ENCODE assay signal across 8 cellular contexts in the genomic region with DNA sequence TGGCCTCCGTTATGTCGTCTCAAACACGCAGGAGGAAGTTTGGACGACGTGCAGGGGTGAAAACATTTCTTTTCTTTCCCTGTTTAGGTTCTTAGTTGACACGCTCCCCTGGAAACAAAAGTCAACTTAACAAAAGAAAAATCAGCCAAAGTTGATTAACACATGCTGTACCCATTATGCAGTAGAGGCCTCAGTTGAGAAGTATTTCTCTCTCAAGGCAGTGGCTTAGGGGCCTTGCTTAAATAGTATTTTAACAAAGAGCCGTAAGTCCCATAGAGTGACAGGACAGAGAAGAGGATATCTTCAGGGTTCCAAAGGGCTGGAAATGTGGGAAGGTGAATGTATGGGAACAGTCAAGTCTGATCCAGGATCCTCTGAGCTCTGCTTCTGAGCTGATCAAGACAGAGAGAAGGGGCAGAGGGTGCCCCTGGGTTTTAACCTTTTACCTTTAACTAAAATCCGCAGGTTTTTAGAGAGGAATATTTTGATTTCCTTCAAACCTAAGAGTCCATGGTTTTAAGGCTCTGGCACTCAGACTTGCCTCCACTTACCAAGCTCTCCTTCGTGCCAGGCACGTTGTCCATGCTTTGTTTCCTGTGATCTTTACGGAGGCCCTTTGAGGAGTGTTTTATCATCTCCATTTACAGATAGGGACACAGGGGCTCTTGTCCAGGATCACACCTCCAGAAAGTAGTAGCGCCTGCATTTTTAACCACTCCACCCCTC. TPM values are rescaled to one million over a fixed set of nuclear protein-coding genes. Genes with fewer than 3 reads are reported as not detected.
DNase-seq lines count a peak whose midpoint lies in the region; ATAC-seq, FAIRE-seq and TF ChIP-seq lines count a peak whose summit lies in the region.

No MANE protein-coding gene starts in this region.

- no peak for FAIRE-seq in frontal cortex (lab: Jason Lieb, UNC)

- no peaks in the 10 kb centered on the region for H3K9me3 Mint-ChIP-seq in naive thymus-derived CD8-positive, alpha-beta T cell

- intact Hi-C loops in left ventricle myocardium superior (cut with micrococcal nuclease), result no loop called here
- intact Hi-C loops in Right ventricle myocardium inferior (cut with DNase I), result no loop called here

- H3K4me1 Mint-ChIP-seq in naive thymus-derived CD8-positive, alpha-beta T cell, result peaks cover 16 to 65% (median 42%) of the 10 kb centered on the region in 4 donors

- peak overlapping the region; percentile 21 for H3K4me3 ChIP-seq in choroid plexus epithelial cell (ENCODE audit: low read depth, low read length)

- DNase-seq in left ventricle myocardium superior, result peak; percentile 10
- DNase-seq in Right ventricle myocardium inferior (ENCODE audit: missing footprints), result no peak
- no peak for DNase-seq in choroid plexus epithelial cell (ENCODE audit: low read depth)
- DNase-seq in naive thymus-derived CD8-positive, alpha-beta T cell, result no peak
- no peak for DNase-seq in nucleus accumbens (lab: John Stamatoyannopoulos, UW)
- no peak for DNase-seq in frontal cortex (ENCODE audit: low spot score in 2 of 2)
- no peak for DNase-seq in SIG-M5 treated with dmso at 0.1 percent for 504 hours (lab: John Stamatoyannopoulos, UW; ENCODE audit: unreplicated experiment)
- no peak for DNase-seq in left lobe of liver (ENCODE audit: low spot score)

- POLR2A ChIA-PET in naive thymus-derived CD8-positive, alpha-beta T cell (lab: Charles Lee), result interaction anchor here (0.6 to 5.1 kb wide), 13 partner anchors 11 to 366 kb away, joined by 3 to 56 read pairs (median 3); partner anchors contain the start of genes DCTN4, RBM22, RPS14 and SMIM3

- TF ChIP-seq CTCF in choroid plexus epithelial cell (conservative IDR thresholded peaks at IDR 0.05; ENCODE audit: low read depth, low read length), result no peak

- H3K4me3 Mint-ChIP-seq in naive thymus-derived CD8-positive, alpha-beta T cell, result peak overlapping the region; percentile 96 to 100 (median 99)

- H3K36me3 Mint-ChIP-seq in naive thymus-derived CD8-positive, alpha-beta T cell, result peaks cover 0 to 2% (median 0%) of the 10 kb centered on the region in 3 donors

- H3K27ac Mint-ChIP-seq in naive thymus-derived CD8-positive, alpha-beta T cell, result peak overlapping the region; percentile 98 to 100 (median 100)

- ATAC-seq in left ventricle myocardium superior, result no peak
- no peak for ATAC-seq in Right ventricle myocardium inferior
- ATAC-seq in naive thymus-derived CD8-positive, alpha-beta T cell, result peak in 1 of 2 donors; percentile 51
- ATAC-seq in left lobe of liver, result no peak

- H3K27me3 Mint-ChIP-seq in naive thymus-derived CD8-positive, alpha-beta T cell, result no peaks in the 10 kb centered on the region

RNA-seq across cellular contexts. Expression of gene CD74, which starts 0.6 kb away (rescaled TPM):
- total RNA-seq in left ventricle myocardium superior, result 341 TPM
- 327 TPM for total RNA-seq in Right ventricle myocardium inferior
- total RNA-seq in naive thymus-derived CD8-positive, alpha-beta T cell, result 100 to 1,000 TPM; 288 to 293 TPM
- polyA plus RNA-seq in naive thymus-derived CD8-positive, alpha-beta T cell, result 100 to 1,000 TPM; 310 to 415 (median 407) TPM
- total RNA-seq in frontal cortex, result 3.3 TPM
- 89.1 TPM for total RNA-seq in left lobe of liver

RNA-seq across cellular contexts. Expression of gene RPS14, which starts 36.2 kb away (rescaled TPM):
- 1,255 TPM for total RNA-seq in left ventricle myocardium superior
- 1,267 TPM for total RNA-seq in Right ventricle myocardium inferior
- total RNA-seq in naive thymus-derived CD8-positive, alpha-beta T cell, result 1,000 to 10,000 TPM; 5,539 to 5,586 TPM
- over 10,000 TPM in 2 of 3 donors, 1,000 to 10,000 TPM in 1; 9,910 to 11,694 (median 11,598) TPM for polyA plus RNA-seq in naive thymus-derived CD8-positive, alpha-beta T cell
- 3,224 TPM for total RNA-seq in frontal cortex
- 660 TPM for total RNA-seq in left lobe of liver

RNA-seq across cellular contexts. Expression of gene TCOF1, which starts 55.8 kb away (rescaled TPM):
- total RNA-seq in left ventricle myocardium superior (21.0 TPM), Right ventricle myocardium inferior (17.8 TPM), frontal cortex (9.4 TPM), left lobe of liver (9.9 TPM)
- total RNA-seq in naive thymus-derived CD8-positive, alpha-beta T cell, result 10 to 100 TPM; 61.5 to 64.6 TPM
- 10 to 100 TPM in 1 of 3 donors, 1 to 10 TPM in 2; 1.8 to 24.7 (median 3.3) TPM for polyA plus RNA-seq in naive thymus-derived CD8-positive, alpha-beta T cell

Comparison
In these comparisons a context has a peak if more than half of its experiments do, and no peak if none do; other contexts are left out.
1. RNA of gene CD74, which starts 0.6 kb away (total RNA-seq): 341 TPM in left ventricle myocardium superior (single experiment), 327 TPM in Right ventricle myocardium inferior (single experiment), 288 to 293 TPM in naive thymus-derived CD8-positive, alpha-beta T cell and 89.1 TPM in left lobe of liver (single experiment); 3.3 TPM in frontal cortex (single experiment); every median in the first group is over 10 times any median in the second.